In the genomic region with DNA sequence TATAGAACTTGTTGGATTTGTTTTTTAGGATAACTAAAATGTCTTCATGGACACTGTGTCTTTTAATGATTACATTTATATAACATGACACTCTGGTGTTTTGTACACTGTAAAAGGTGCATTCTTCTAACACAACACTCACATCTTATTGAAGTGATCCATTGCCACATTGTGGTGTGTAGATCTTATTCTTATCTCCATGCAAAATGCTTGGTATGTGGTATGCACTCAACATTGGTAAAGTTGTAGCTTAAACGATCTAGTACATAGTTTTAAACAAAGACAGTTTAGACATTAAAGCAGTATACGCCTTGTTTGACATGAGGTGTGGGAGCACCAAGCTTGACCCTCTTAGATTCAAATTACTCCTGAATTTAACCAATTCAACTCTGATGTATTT, we compare ENCODE assay signal across 19 cellular contexts.
"Had no signal": no experiment of that assay in that cellular context is flagged by ENCODE, and none has a peak within 500 bp of the region (broad histone marks: within the 10 kb centered on the region; RNA-seq: fewer than 3 reads in every experiment).

No MANE protein-coding gene starts in this region.

- H3K4me3 Mint-ChIP-seq: dendritic cell treated with granulocyte-macrophage colony-stimulating factor and Interleukin-4, amounts not matched to agents 40 ng/mL and 50 ng/mL, for 4 days; stimulated activated naive B cell treated with anti-CD40 and anti-IgM and Interleukin-4, amounts not matched to agents 10 μg/mL and 1 μg/mL and 100 μg/mL, for 72 hours had no signal

- H3K9me3 ChIP-seq: adrenal gland, gastrocnemius medialis, testis had no signal

- H3K9me3 Mint-ChIP-seq: dendritic cell treated with granulocyte-macrophage colony-stimulating factor and Interleukin-4, amounts not matched to agents 40 ng/mL and 50 ng/mL, for 4 days; naive B cell; stimulated activated naive B cell treated with anti-CD40 and anti-IgM and Interleukin-4, amounts not matched to agents 10 μg/mL and 1 μg/mL and 100 μg/mL, for 72 hours had no signal

- H3K36me3 ChIP-seq: adrenal gland, gastrocnemius medialis had no signal

- H3K4me1 ChIP-seq: adrenal gland, testis had no signal

- H3K4me1 Mint-ChIP-seq: naive B cell had no signal

- H3K4me2 ChIP-seq: smooth muscle cell had no signal

- H3K27ac Mint-ChIP-seq: activated naive CD4-positive, alpha-beta T cell treated with anti-CD3 and anti-CD28 coated beads, Interleukin-2, amount 50 U/mL, for 72 hours; dendritic cell treated with granulocyte-macrophage colony-stimulating factor and Interleukin-4, amounts not matched to agents 40 ng/mL and 50 ng/mL, for 4 days; naive B cell; stimulated activated naive B cell treated with anti-CD40 and anti-IgM and Interleukin-4, amounts not matched to agents 10 μg/mL and 1 μg/mL and 100 μg/mL, for 72 hours had no signal

- FAIRE-seq: TTC549 had no signal

- H3K27ac ChIP-seq: adrenal gland, testis had no signal

- H3K4me3 ChIP-seq: adrenal gland, gastrocnemius medialis, smooth muscle cell, testis had no signal

- H3K36me3 Mint-ChIP-seq: activated naive CD4-positive, alpha-beta T cell treated with anti-CD3 and anti-CD28 coated beads, Interleukin-2, amount 50 U/mL, for 72 hours; naive B cell; stimulated activated naive B cell treated with anti-CD40 and anti-IgM and Interleukin-4, amounts not matched to agents 10 μg/mL and 1 μg/mL and 100 μg/mL, for 72 hours had no signal

- H3K27me3 ChIP-seq: adrenal gland, gastrocnemius medialis, testis had no signal

- DNase-seq: activated gamma-delta T cell treated with Interleukin-2 at 50 U/mL for 16 hours; activated T-cell treated with anti-CD3 and anti-CD28 coated beads, Interleukin-2, amount 50 U/mL, for 1 hour; adrenal gland; cerebellar nuclear complex; effector CD8-positive, alpha-beta T cell; gastrocnemius medialis; hippocampal formation; naive B cell; occipital lobe; stimulated activated CD4-positive, alpha-beta T cell treated with anti-CD3 and anti-CD28 coated beads, Interleukin-15, amount 100 ng/mL, for 24 hours; stimulated activated CD4-positive, alpha-beta T cell treated with anti-CD3 and anti-CD28 coated beads, Interleukin-2, amount 100 ng/mL, for 48 hours; stimulated activated CD8-positive, alpha-beta memory T cell treated with anti-CD3 and anti-CD28 coated beads, Interleukin-4, amount 100 ng/mL, for 48 hours; stimulated activated naive B cell treated with anti-CD40 and anti-IgM and Interleukin-4, amounts not matched to agents 10 μg/mL and 1 μg/mL and 100 μg/mL, for 72 hours; T-helper 1 cell; testis had no signal
